Comparison of ENCODE assay signal across 8 cellular contexts in genomic region chrX:63275127-63275526, GRCh38.
DNase-seq lines count a peak whose midpoint lies in the region; ATAC-seq and TF ChIP-seq lines count a peak whose summit lies in the region.

No MANE protein-coding gene starts in this region.

- no peaks in the 10 kb centered on the region for H3K36me3 ChIP-seq in tibial artery

- no peaks in the 10 kb centered on the region for H3K27me3 ChIP-seq in tibial artery

- H3K4me3 ChIP-seq in AG04449 (ENCODE audit: low read depth, low read length) (no peak overlapping the region), NB4 (ENCODE audit: low read depth, low read length) (no peak overlapping the region), epithelial cell of proximal tubule (ENCODE audit: low read depth, low read length) (no peak overlapping the region), tibial artery (no peak overlapping the region)

- no peak overlapping the region for H3K27ac ChIP-seq in tibial artery

- no peaks in the 10 kb centered on the region for H3K9me3 ChIP-seq in tibial artery

- H3K4me1 ChIP-seq in tibial artery: no peaks in the 10 kb centered on the region

- CTCF ChIA-PET in AG04449 (lab: Yijun Ruan, JAX): interaction anchor here (1.0 to 1.7 kb wide), 6 partner anchors 22 to 412 kb away, joined by 3 to 6 read pairs (median 4); no protein-coding TSS in a partner anchor

- TF ChIP-seq POLR2A in NB4 (IDR thresholded peaks at IDR 0.05; ENCODE audit: extremely low read depth, insufficient read length): no peak

- ATAC-seq in GM18861 (IDR thresholded peaks at IDR 0.05; ENCODE audit: unreplicated experiment): peak; percentile 64

- TF ChIP-seq CTCF in AG04449 (IDR thresholded peaks at IDR 0.05; ENCODE audit: insufficient read depth, low read length, missing control alignments) (peak; percentile 47), NB4 (IDR thresholded peaks at IDR 0.05; ENCODE audit: low read depth, low read length) (peak; percentile 70), epithelial cell of proximal tubule (conservative IDR thresholded peaks at IDR 0.05; ENCODE audit: low read depth, low read length) (peak; percentile 66), tibial artery (IDR thresholded peaks at IDR 0.05) (peak in 1 of 2 experiments; percentile 35)

- intact Hi-C loops in tibial artery (cut with DNase I; ENCODE audit: low total_unique reads): no loop called here

- DNase-seq in AG04449 (ENCODE audit: low read depth, low spot score) (no peak), NB4 (ENCODE audit: low read depth) (peak; percentile 19), epithelial cell of proximal tubule (ENCODE audit: low read depth) (no peak), GOT3 (lab: John Stamatoyannopoulos, UW) (no peak), tibial artery (no peak), NOMO-1 treated with DMSO at 0.1 percent for 48 hours (lab: John Stamatoyannopoulos, UW; ENCODE audit: unreplicated experiment) (no peak)
- DNase-seq in stimulated activated CD4-positive, alpha-beta T cell treated with anti-CD3 and anti-CD28 coated beads, Interleukin-2, amount 100 ng/mL, for 48 hours: peak; percentile 19 to 32

- POLR2A ChIA-PET in AG04449 (lab: Yijun Ruan, JAX): no interaction called here

Comparison
In these comparisons a context has a peak if more than half of its experiments do, and no peak if none do; other contexts are left out.
1. DNase-seq: peak in NB4 (single experiment) and stimulated activated CD4-positive, alpha-beta T cell treated with anti-CD3 and anti-CD28 coated beads, Interleukin-2, amount 100 ng/mL, for 48 hours (2 of 2); none in AG04449 (single experiment), epithelial cell of proximal tubule (single experiment), GOT3 (single experiment), tibial artery (0 of 2) and NOMO-1 treated with DMSO at 0.1 percent for 48 hours (single experiment).